ENCODE assay signal across 6 cellular contexts in the genomic region with DNA sequence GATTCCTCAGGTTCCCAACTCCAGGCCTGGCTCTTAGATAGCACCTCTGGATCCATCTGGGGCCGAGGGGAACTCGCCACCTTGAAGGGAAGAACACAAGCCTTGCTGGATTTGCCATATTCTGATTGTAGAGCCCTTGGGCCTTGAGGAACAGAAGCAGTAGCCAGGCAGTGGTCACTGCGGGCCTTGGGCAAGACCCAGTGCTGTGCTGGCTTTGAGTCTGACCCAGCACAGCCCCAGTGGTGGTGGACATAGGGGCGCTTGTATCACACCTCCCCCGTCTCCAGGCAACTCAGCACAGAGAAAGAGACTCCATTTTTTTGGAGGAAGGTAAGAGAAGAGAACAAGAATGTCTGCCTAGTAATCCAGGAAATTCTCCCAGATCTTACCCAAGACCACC. TPM values are rescaled to one million over a fixed set of nuclear protein-coding genes. Genes with fewer than 3 reads are reported as not detected.
"Had no signal": no experiment of that assay in that cellular context is flagged by ENCODE, and none has a peak within 500 bp of the region (broad histone marks: within the 10 kb centered on the region; RNA-seq: fewer than 3 reads in every experiment).

No MANE protein-coding gene starts in this region.

- H3K27ac Mint-ChIP-seq: GM23338 had no signal

- H3K4me2 ChIP-seq: GM23338 had no signal

- ATAC-seq: GM23338, K562 had no signal

- DNase-seq: H9, HCEC 1CT, KG1 had no signal

- H3K4me3 ChIP-seq: GM23338, K562 had no signal

- H3K9me3 Mint-ChIP-seq: GM23338, H9 had no signal

- H3K4me3 Mint-ChIP-seq: GM23338, H9 had no signal

- H2AFZ ChIP-seq: GM23338 had no signal

RNA-seq across cellular contexts. Expression of a gene that starts 45.5 kb away (rescaled TPM):
- total RNA-seq: HT-29, K562 had no signal
- polyA plus RNA-seq: K562 had no signal
